ENCODE assay signal across 8 cellular contexts in genomic region chr20:2102585-2103453, GRCh38. TPM values are rescaled to one million over a fixed set of nuclear protein-coding genes. Genes with fewer than 3 reads are reported as not detected.
A peak's percentile ranks its signal among the peaks of the same experiment; 100 is the strongest.
DNase-seq lines count a peak whose midpoint lies in the region; ATAC-seq and TF ChIP-seq lines count a peak whose summit lies in the region.

No MANE protein-coding gene starts in this region.

- intact Hi-C loops in dorsolateral prefrontal cortex (cut with DNase I), result loop anchor here (5.0 to 10.0 kb wide), 4 partner anchors 69 to 372 kb away; partner anchors contain the start of gene SNRPB (in 2 of the 2)
- intact Hi-C loops in lower lobe of right lung (cut with DNase I), result no loop called here

- H3K36me3 ChIP-seq in BE2C (no peaks in the 10 kb centered on the region), lower lobe of right lung (peaks cover 8% of the 10 kb centered on the region)

- peak; percentile 70 for ATAC-seq in HG03354 (IDR thresholded peaks at IDR 0.05; ENCODE audit: poor library complexity, severe bottlenecking, unreplicated experiment)
- peak; percentile 89 to 91 for ATAC-seq in lower lobe of right lung

- H3K4me1 ChIP-seq in BE2C (no peaks in the 10 kb centered on the region), lower lobe of right lung (peaks cover 40% of the 10 kb centered on the region)

- TF ChIP-seq CTCF in BE2C (IDR thresholded peaks at IDR 0.05; ENCODE audit: low read depth, low read length) (no peak), dorsolateral prefrontal cortex (IDR thresholded peaks at IDR 0.05 in 54 of 56, conservative IDR thresholded peaks at IDR 0.05 in 2 of 56; ENCODE audit: low read depth in 1 of 56, partially characterized antibody in 56 of 56) (peak in 11 of 56 donors; percentile 7 to 34 (median 19)), lower lobe of right lung (IDR thresholded peaks at IDR 0.05) (no peak)

- H3K27ac ChIP-seq in dorsolateral prefrontal cortex, result peak overlapping the region; percentile 96 to 100 (median 100)
- peak overlapping the region; percentile 99 for H3K27ac ChIP-seq in lower lobe of right lung

- peak; percentile 72 for TF ChIP-seq POLR2A in GM19099 (IDR thresholded peaks at IDR 0.05; ENCODE audit: extremely low read depth, insufficient read length, low read depth)

- H3K9me3 ChIP-seq in BE2C (no peaks in the 10 kb centered on the region), lower lobe of right lung (no peaks in the 10 kb centered on the region)

- H3K27me3 ChIP-seq in BE2C (no peaks in the 10 kb centered on the region), dorsolateral prefrontal cortex (no peaks in the 10 kb centered on the region), lower lobe of right lung (ENCODE audit: low read depth) (no peaks in the 10 kb centered on the region)

- H3K4me3 ChIP-seq in BE2C (ENCODE audit: low read depth, low read length) (peak overlapping the region; percentile 80), dorsolateral prefrontal cortex (peak overlapping the region; percentile 64 to 99 (median 93)), lower lobe of right lung (peak overlapping the region; percentile 84)

- DNase-seq in BE2C, result peak; percentile 75
- DNase-seq in NCI-H524 (lab: John Stamatoyannopoulos, UW), result peak; percentile 87 to 89
- peak; percentile 81 to 84 for DNase-seq in activated CD4-positive, alpha-beta T cell treated with anti-CD3 and anti-CD28 coated beads, Interleukin-2, amount 50 U/mL, for 48 hours
- DNase-seq in dorsolateral prefrontal cortex, result peak; percentile 78 to 91 (median 83)
- peak; percentile 91 for DNase-seq in lower lobe of right lung
- DNase-seq in stimulated activated CD4-positive, alpha-beta T cell treated with anti-CD3 and anti-CD28 coated beads, TNF-alpha, amount 100 ng/mL, for 1 hour (ENCODE audit: low read depth in 3 of 3, low spot score in 1 of 3), result peak; percentile 48 to 69 (median 66)

RNA-seq across cellular contexts. Expression of gene STK35, which starts 1.2 kb away (rescaled TPM):
- polyA plus RNA-seq in BE2C (2012; ENCODE audit: insufficient read depth, insufficient read length, low read depth), result 4.6 TPM
- total RNA-seq in dorsolateral prefrontal cortex (10 to 100 TPM; 14.9 to 41.4 (median 27.2) TPM), lower lobe of right lung (13.9 TPM)

Comparison
In these comparisons a context has a peak if more than half of its experiments do, and no peak if none do; other contexts are left out.
1. Peak in every context shown above with its lines: DNase-seq, ATAC-seq, H3K4me3 ChIP-seq and H3K27ac ChIP-seq.